1 cellular context compared by ENCODE assay signal in genomic region chr14:24432259-24433131, GRCh38.
TF ChIP-seq lines count a peak whose summit lies in the region.

No MANE protein-coding gene starts in this region.

TF ChIP-seq in HepG2, 621 proteins besides CTCF, POLR2A, EP300 and RAD21 (continued from another document):
- TF ChIP-seq CEBPZ (IDR thresholded peaks at IDR 0.05; ENCODE audit: low read length) (no peak), ZNF605 (CRISPR knock-in tag; IDR thresholded peaks at IDR 0.05) (peak; percentile 9; the same call in 1 of the 2 replicates)
TF ChIP-seq in HepG2: peak in this region for 31.
